ENCODE assay signal across 1 cellular context in the genomic region with DNA sequence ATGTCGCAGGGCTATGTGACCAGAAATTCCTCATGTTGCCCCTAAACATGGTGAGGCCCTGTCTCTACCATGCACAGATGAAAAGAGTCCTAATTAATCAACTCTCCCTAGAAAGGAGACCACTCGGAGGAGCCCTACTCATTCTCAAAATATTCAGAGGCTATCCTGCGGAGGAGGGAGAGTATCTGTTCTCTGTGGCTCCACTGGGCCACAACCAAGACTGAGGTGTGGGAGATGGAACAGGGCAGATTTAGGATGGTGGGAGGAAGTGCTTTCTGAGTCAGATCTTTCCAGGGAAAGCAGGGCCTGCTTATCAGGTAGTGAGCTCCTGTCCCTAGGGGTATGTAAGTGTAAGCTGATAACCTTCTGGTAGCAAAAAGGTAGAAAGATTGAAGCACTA.
TF ChIP-seq lines count a peak whose summit lies in the region.

No MANE protein-coding gene starts in this region.

TF ChIP-seq in H1, 55 proteins besides CTCF, POLR2A, EP300 and RAD21:
- TF ChIP-seq ASH2L (IDR thresholded peaks at IDR 0.05; ENCODE audit: low read length) (no peak), NRF1 (IDR thresholded peaks at IDR 0.05; ENCODE audit: low read depth, low read length) (no peak), PHF8 (conservative IDR thresholded peaks at IDR 0.05; ENCODE audit: low read depth, low read length) (no peak), KDM5A (IDR thresholded peaks at IDR 0.05; ENCODE audit: low read length) (no peak), KDM1A (IDR thresholded peaks at IDR 0.05; ENCODE audit: borderline replicate concordance, low read length) (no peak), CBX8 (IDR thresholded peaks at IDR 0.05; ENCODE audit: borderline replicate concordance, low read depth, low read length) (no peak), FOSL1 (IDR thresholded peaks at IDR 0.05; ENCODE audit: insufficient read depth, low read depth, low read length) (no peak), SIX5 (IDR thresholded peaks at IDR 0.05; ENCODE audit: low read depth, low read length) (no peak), CHD1 (IDR thresholded peaks at IDR 0.05; ENCODE audit: low read depth, low read length) (no peak), KDM4A (IDR thresholded peaks at IDR 0.05; ENCODE audit: low read depth, low read length, severe bottlenecking) (no peak), TCF12 (IDR thresholded peaks at IDR 0.05; ENCODE audit: low read depth, low read length) (no peak)
